20 cellular contexts compared by ENCODE assay signal in the genomic region with DNA sequence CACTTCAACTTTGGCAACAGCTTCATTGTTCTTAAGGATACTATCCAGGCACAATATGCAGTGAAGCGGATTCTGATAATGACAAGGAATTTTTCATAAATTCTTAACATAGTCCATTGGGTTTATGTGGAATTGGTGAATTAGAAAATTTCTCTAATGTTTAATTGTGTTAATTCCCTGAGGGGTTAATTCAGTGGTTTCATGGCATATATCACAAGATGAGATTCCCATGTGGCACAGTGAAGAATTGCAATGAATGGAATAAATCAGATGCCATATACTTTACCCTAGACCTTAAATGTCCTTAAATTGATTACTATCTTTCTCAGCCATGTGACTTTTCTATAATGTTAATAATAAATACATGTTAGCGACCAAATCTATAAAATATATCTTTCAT.
"Had no signal": no experiment of that assay in that cellular context is flagged by ENCODE, and none has a peak within 500 bp of the region (broad histone marks: within the 10 kb centered on the region; RNA-seq: fewer than 3 reads in every experiment).

No MANE protein-coding gene starts in this region.

- H3K36me3 ChIP-seq: ascending aorta, left lung, vagina, WERI-Rb-1 had no signal

- H3K9me3 ChIP-seq: ascending aorta, left lung, testis, vagina had no signal

- FAIRE-seq: colon had no signal

- ATAC-seq: activated CD8-positive, alpha-beta T cell treated with anti-CD3 and anti-CD28 coated beads, Interleukin-2, amount 10 ng/mL, durations not matched to agents 7 days and 5 days; effector memory CD8-positive, alpha-beta T cell; left lung had no signal

- H3K27me3 ChIP-seq: ascending aorta, left lung, testis, vagina had no signal

- H3K4me3 ChIP-seq: ascending aorta, left lung, lung, testis, vagina had no signal

- H3K27ac ChIP-seq: ascending aorta, left lung, testis, vagina, WERI-Rb-1 had no signal

- DNase-seq: activated CD4-positive, alpha-beta T cell treated with anti-CD3 and anti-CD28 coated beads, Interleukin-2, amount 50 U/mL, for 1 hour; activated CD4-positive, CD25-positive, alpha-beta regulatory T cell treated with anti-CD3 and anti-CD28 coated beads, Interleukin-2, amount 50 U/mL, for 72 hours; activated CD8-positive, alpha-beta T cell treated with anti-CD3 and anti-CD28 coated beads, Interleukin-2, amount 10 ng/mL, durations not matched to agents 7 days and 5 days; activated gamma-delta T cell; central memory CD4-positive, alpha-beta T cell; effector memory CD8-positive, alpha-beta T cell; immature natural killer cell; left lung; naive B cell; retina; stimulated activated CD4-positive, alpha-beta T cell treated with anti-CD3 and anti-CD28 coated beads, Interleukin-2, amount 100 ng/mL, for 48 hours; stimulated activated CD8-positive, alpha-beta memory T cell treated with anti-CD3 and anti-CD28 coated beads, Interleukin-4, amount 100 ng/mL, for 48 hours; stimulated activated naive CD4-positive, alpha-beta T cell; testis; trophoblast cell; WERI-Rb-1 had no signal

- H3K4me1 ChIP-seq: ascending aorta, left lung, testis, vagina had no signal
